In the genomic region with DNA sequence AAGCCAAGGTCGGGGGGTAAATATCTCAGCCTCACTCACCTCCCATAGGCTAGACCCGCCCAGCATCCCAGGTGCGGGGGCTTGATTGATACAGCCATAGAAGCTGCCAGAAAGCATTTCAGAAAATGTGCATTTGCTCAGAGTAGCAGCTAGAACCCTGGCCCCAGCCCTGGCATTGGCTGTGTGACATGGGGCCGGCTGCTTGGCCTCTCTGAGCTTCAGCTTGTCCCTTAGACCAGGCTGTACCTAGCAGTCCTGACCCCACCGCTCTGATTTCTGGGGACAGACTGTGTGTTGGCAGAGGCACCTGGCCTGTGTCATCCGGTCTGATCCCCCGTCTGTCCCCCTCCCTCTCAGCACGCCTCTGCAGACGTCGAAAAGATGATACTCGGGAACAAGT, we compare ENCODE assay signal across 11 cellular contexts. TPM values are rescaled to one million over a fixed set of nuclear protein-coding genes. Genes with fewer than 3 reads are reported as not detected.
DNase-seq lines count a peak whose midpoint lies in the region; ATAC-seq lines count a peak whose summit lies in the region.
"Had no signal": no experiment of that assay in that cellular context is flagged by ENCODE, and none has a peak within 500 bp of the region (broad histone marks: within the 10 kb centered on the region; RNA-seq: fewer than 3 reads in every experiment).

No MANE protein-coding gene starts in this region.

- ATAC-seq in central memory CD8-positive, alpha-beta T cell (replicated peaks; ENCODE audit: extremely low read depth, poor library complexity, severe bottlenecking) = no peak

- no peak for DNase-seq in activated CD4-positive, alpha-beta T cell treated with anti-CD3 and anti-CD28 coated beads, Interleukin-2, amount 10 ng/mL, durations not matched to agents 24 days and 14 days
- no peak for DNase-seq in activated CD4-positive, alpha-beta T cell treated with anti-CD3 and anti-CD28 coated beads, Interleukin-2, amount 50 U/mL, for 4 hours
- DNase-seq in central memory CD8-positive, alpha-beta T cell (ENCODE audit: low spot score in 2 of 2) = no peak
- no peak for DNase-seq in NCI-H510A treated with DMSO at 0.1 percent for 48 hours (lab: John Stamatoyannopoulos, UW)
- DNase-seq: Caco-2, H9, Karpas-422, MM.1S, NCI-H1105, NCI-H187 had no signal

- H3K4me3 Mint-ChIP-seq in activated CD4-positive, alpha-beta T cell treated with anti-CD3 and anti-CD28 coated beads, Interleukin-2, amount 10 ng/mL, durations not matched to agents 24 days and 14 days = no peak overlapping the region
- H3K4me3 Mint-ChIP-seq in central memory CD8-positive, alpha-beta T cell = no peak overlapping the region
- H3K4me3 Mint-ChIP-seq: H9 had no signal

- no peaks in the 10 kb centered on the region for H3K27me3 Mint-ChIP-seq in activated CD4-positive, alpha-beta T cell treated with anti-CD3 and anti-CD28 coated beads, Interleukin-2, amount 10 ng/mL, durations not matched to agents 24 days and 14 days
- H3K27me3 Mint-ChIP-seq in central memory CD8-positive, alpha-beta T cell = no peaks in the 10 kb centered on the region

- H3K36me3 Mint-ChIP-seq in activated CD4-positive, alpha-beta T cell treated with anti-CD3 and anti-CD28 coated beads, Interleukin-2, amount 10 ng/mL, durations not matched to agents 24 days and 14 days (ENCODE audit: low read depth) = peaks cover 73% of the 10 kb centered on the region
- H3K36me3 Mint-ChIP-seq in central memory CD8-positive, alpha-beta T cell (ENCODE audit: insufficient read depth) = peaks cover 66% of the 10 kb centered on the region

- intact Hi-C loops in activated CD4-positive, alpha-beta T cell treated with anti-CD3 and anti-CD28 coated beads, Interleukin-2, amount 10 ng/mL, durations not matched to agents 24 days and 14 days (cut with micrococcal nuclease) = no loop called here

- H3K4me1 Mint-ChIP-seq in activated CD4-positive, alpha-beta T cell treated with anti-CD3 and anti-CD28 coated beads, Interleukin-2, amount 10 ng/mL, durations not matched to agents 24 days and 14 days = peaks cover 3% of the 10 kb centered on the region
- H3K4me1 Mint-ChIP-seq in central memory CD8-positive, alpha-beta T cell = no peaks in the 10 kb centered on the region
- H3K4me1 Mint-ChIP-seq: H9 had no signal

- peak overlapping the region; percentile 45 for H3K27ac Mint-ChIP-seq in activated CD4-positive, alpha-beta T cell treated with anti-CD3 and anti-CD28 coated beads, Interleukin-2, amount 10 ng/mL, durations not matched to agents 24 days and 14 days
- peak overlapping the region; percentile 44 for H3K27ac Mint-ChIP-seq in central memory CD8-positive, alpha-beta T cell (ENCODE audit: low read depth)
- H3K27ac Mint-ChIP-seq: H9 had no signal

- peaks cover 11% of the 10 kb centered on the region for H3K9me3 Mint-ChIP-seq in activated CD4-positive, alpha-beta T cell treated with anti-CD3 and anti-CD28 coated beads, Interleukin-2, amount 10 ng/mL, durations not matched to agents 24 days and 14 days
- no peaks in the 10 kb centered on the region for H3K9me3 Mint-ChIP-seq in central memory CD8-positive, alpha-beta T cell
- H3K9me3 Mint-ChIP-seq: H9 had no signal

RNA-seq across cellular contexts. Expression of a gene that starts 15.4 kb away (rescaled TPM):
- 227 and 247 TPM in 2 replicates for total RNA-seq in activated CD4-positive, alpha-beta T cell treated with anti-CD3 and anti-CD28 coated beads, Interleukin-2, amount 10 ng/mL, durations not matched to agents 24 days and 14 days

RNA-seq across cellular contexts. Expression of a gene that starts 16.4 kb away (rescaled TPM):
- 22.7 and 23.1 TPM in 2 replicates for total RNA-seq in activated CD4-positive, alpha-beta T cell treated with anti-CD3 and anti-CD28 coated beads, Interleukin-2, amount 10 ng/mL, durations not matched to agents 24 days and 14 days
- total RNA-seq: SJSA1 had no signal

RNA-seq across cellular contexts. Expression of a gene that starts 46.2 kb away (rescaled TPM):
- total RNA-seq in activated CD4-positive, alpha-beta T cell treated with anti-CD3 and anti-CD28 coated beads, Interleukin-2, amount 10 ng/mL, durations not matched to agents 24 days and 14 days = not detected in 2 replicates
- total RNA-seq: Caco-2, H9, SJSA1 had no signal

RNA-seq across cellular contexts. Expression of a gene that starts 50.8 kb away (rescaled TPM):
- total RNA-seq in activated CD4-positive, alpha-beta T cell treated with anti-CD3 and anti-CD28 coated beads, Interleukin-2, amount 10 ng/mL, durations not matched to agents 24 days and 14 days = 283 and 291 TPM in 2 replicates

RNA-seq across cellular contexts. Expression of a gene that starts 58.1 kb away (rescaled TPM):
- 59.2 and 65.2 TPM in 2 replicates for total RNA-seq in activated CD4-positive, alpha-beta T cell treated with anti-CD3 and anti-CD28 coated beads, Interleukin-2, amount 10 ng/mL, durations not matched to agents 24 days and 14 days
